ENCODE assay signal across 9 cellular contexts in genomic region chr11:267491-267994, GRCh38. TPM values are rescaled to one million over a fixed set of nuclear protein-coding genes. Genes with fewer than 3 reads are reported as not detected.
DNase-seq lines count a peak whose midpoint lies in the region; ATAC-seq and TF ChIP-seq lines count a peak whose summit lies in the region.
"Had no signal": no experiment of that assay in that cellular context is flagged by ENCODE, and none has a peak within 500 bp of the region (broad histone marks: within the 10 kb centered on the region; RNA-seq: fewer than 3 reads in every experiment).

No MANE protein-coding gene starts in this region.

- no peak overlapping the region for H3K27ac Mint-ChIP-seq in endodermal cell

- no peaks in the 10 kb centered on the region for H3K4me1 ChIP-seq in endodermal cell (ENCODE audit: control insufficient read depth, insufficient read depth, low read length)

- H3K27me3 Mint-ChIP-seq in endodermal cell (ENCODE audit: insufficient read depth): peaks cover 2% of the 10 kb centered on the region

- H3K36me3 ChIP-seq in endodermal cell (ENCODE audit: control insufficient read depth, insufficient read depth, low read length): no peaks in the 10 kb centered on the region

- H3K4me3 ChIP-seq in endodermal cell (ENCODE audit: low read length) (no peak overlapping the region), skin epidermis (peak overlapping the region; percentile 14 to 42 (median 26))

- peaks cover 10% of the 10 kb centered on the region for H3K9me3 Mint-ChIP-seq in endodermal cell

- H3K27ac ChIP-seq in endodermal cell (ENCODE audit: low read depth, low read length) (no peak overlapping the region), skin epidermis (peak overlapping the region in 20 of 21 experiments; percentile 36 to 95 (median 82))

- TF ChIP-seq CTCF in endodermal cell (conservative IDR thresholded peaks at IDR 0.05): no peak

- no peak for ATAC-seq in GM19397 (IDR thresholded peaks at IDR 0.05; ENCODE audit: unreplicated experiment)

- H3K36me3 Mint-ChIP-seq in endodermal cell (ENCODE audit: low read depth): no peaks in the 10 kb centered on the region

- 84 to 86% methylated on average over 9 to 17 of the region's 18 CpGs for WGBS in endodermal cell (ENCODE audit: insufficient coverage in 1 of 2, insufficient read length in 1 of 2), 2 experiments

- no peaks in the 10 kb centered on the region for H3K27me3 ChIP-seq in endodermal cell (ENCODE audit: control insufficient read depth, insufficient read depth, low read length, poor library complexity, severe bottlenecking)

- no peaks in the 10 kb centered on the region for H3K9me3 ChIP-seq in endodermal cell (ENCODE audit: control insufficient read depth, low read length)

- DNase-seq in NCI-H2227 (lab: John Stamatoyannopoulos, UW; ENCODE audit: unreplicated experiment) (peak; percentile 22), NCI-H2227 treated with DMSO at 0.1 percent for 48 hours (lab: John Stamatoyannopoulos, UW) (no peak), T-helper 9 cell (peak; percentile 53), endodermal cell (peak; percentile 47), putamen (ENCODE audit: low spot score) (no peak), NCI-H1436 treated with DMSO at 0.1 percent for 48 hours (lab: John Stamatoyannopoulos, UW) (no peak)

- H3K4me3 Mint-ChIP-seq in endodermal cell: no peak overlapping the region

- peaks cover 5% of the 10 kb centered on the region for H3K4me1 Mint-ChIP-seq in endodermal cell

- H3K9ac ChIP-seq in endodermal cell (ENCODE audit: extremely low read depth, low read length, poor library complexity, severe bottlenecking): no peak overlapping the region

RNA-seq across cellular contexts. Expression of gene NLRP6, which starts 10.7 kb away (rescaled TPM):
- total RNA-seq in endodermal cell: not detected
- polyA plus RNA-seq in endodermal cell (2013, experiment 1 of 2): not detected
- not detected for polyA plus RNA-seq in endodermal cell (2013, experiment 2 of 2)
- total RNA-seq: renal cortical epithelial cell had no signal

RNA-seq across cellular contexts. Expression of gene PGGHG, which starts 21.4 kb away (rescaled TPM):
- total RNA-seq in endodermal cell: 100 to 1,000 TPM; 129 to 186 TPM
- polyA plus RNA-seq in endodermal cell (2013, experiment 1 of 2): 36.7 TPM
- polyA plus RNA-seq in endodermal cell (2013, experiment 2 of 2): 31.3 TPM

RNA-seq across cellular contexts. Expression of gene PSMD13, which starts 30.8 kb away (rescaled TPM):
- total RNA-seq in endodermal cell: 100 to 1,000 TPM; 120 to 134 TPM
- 151 TPM for polyA plus RNA-seq in endodermal cell (2013, experiment 1 of 2)
- polyA plus RNA-seq in endodermal cell (2013, experiment 2 of 2): 145 TPM

RNA-seq across cellular contexts. Expression of gene SIRT3, which starts 31.4 kb away (rescaled TPM):
- total RNA-seq in endodermal cell: 10 to 100 TPM; 18.1 to 28.6 TPM
- 20.2 TPM for polyA plus RNA-seq in endodermal cell (2013, experiment 1 of 2)
- polyA plus RNA-seq in endodermal cell (2013, experiment 2 of 2): 23.5 TPM

RNA-seq across cellular contexts. Expression of gene IFITM5, which starts 31.8 kb away (rescaled TPM):
- total RNA-seq in endodermal cell: not detected
- polyA plus RNA-seq in endodermal cell (2013, experiment 1 of 2): not detected
- not detected for polyA plus RNA-seq in endodermal cell (2013, experiment 2 of 2)
- total RNA-seq: renal cortical epithelial cell had no signal

Comparison
In these comparisons a context has a peak if more than half of its experiments do, and no peak if none do; other contexts are left out.
1. DNase-seq: peak in NCI-H2227 (single experiment), T-helper 9 cell (single experiment) and endodermal cell (single experiment); none in NCI-H2227 treated with DMSO at 0.1 percent for 48 hours (single experiment), putamen (single experiment) and NCI-H1436 treated with DMSO at 0.1 percent for 48 hours (single experiment).